ENCODE assay signal across 8 cellular contexts in genomic region chr1:77281491-77282186, GRCh38. TPM values are rescaled to one million over a fixed set of nuclear protein-coding genes. Genes with fewer than 3 reads are reported as not detected.
DNase-seq lines count a peak whose midpoint lies in the region; ATAC-seq and TF ChIP-seq lines count a peak whose summit lies in the region.

TSS of gene AK5 (plus strand) at chr1:77282019. CDS start at chr1:77282314, 295 bp downstream.

- no peak for TF ChIP-seq CTCF in SU-DHL-6 (IDR thresholded peaks at IDR 0.05; ENCODE audit: insufficient read depth, low read length, poor library complexity, severe bottlenecking)
- TF ChIP-seq CTCF in ascending aorta (IDR thresholded peaks at IDR 0.05), result no peak

- peak; percentile 67 for ATAC-seq in GM18505 (IDR thresholded peaks at IDR 0.05; ENCODE audit: unreplicated experiment)
- peak; percentile 63 for ATAC-seq in HG03139 (IDR thresholded peaks at IDR 0.05; ENCODE audit: unreplicated experiment)

- no peaks in the 10 kb centered on the region for H3K79me2 ChIP-seq in SU-DHL-6 (ENCODE audit: insufficient read depth, low read length)

- H3K27me3 ChIP-seq in SU-DHL-6 (ENCODE audit: low read length), result no peaks in the 10 kb centered on the region
- H3K27me3 ChIP-seq in ascending aorta, result no peaks in the 10 kb centered on the region
- H3K27me3 ChIP-seq in rectal smooth muscle tissue (ENCODE audit: control insufficient read depth, insufficient read depth, low read length), result peaks cover 10% of the 10 kb centered on the region

- H3K4me1 ChIP-seq in ascending aorta (peaks cover 0 to 5% of the 10 kb centered on the region in 2 donors), rectal smooth muscle tissue (ENCODE audit: control insufficient read depth, insufficient read depth, low read length) (peaks cover 3% of the 10 kb centered on the region)

- peak within 1 kb of the TSS; percentile 47 for H3K4me3 ChIP-seq in SU-DHL-6 (ENCODE audit: insufficient read depth, low read length, poor library complexity, severe bottlenecking)
- H3K4me3 ChIP-seq in ascending aorta, result peak within 1 kb of the TSS; percentile 71 to 79
- peak within 1 kb of the TSS; percentile 57 for H3K4me3 ChIP-seq in rectal smooth muscle tissue (ENCODE audit: low read length)

- peak within 1 kb of the TSS; percentile 52 for H3K4me2 ChIP-seq in SU-DHL-6 (ENCODE audit: low read depth, low read length, poor library complexity, severe bottlenecking)

- TF ChIP-seq POLR2A in GM18505 (IDR thresholded peaks at IDR 0.05; ENCODE audit: borderline replicate concordance, extremely low read depth, insufficient read depth, insufficient read length), result no peak

- H3K27ac ChIP-seq in SU-DHL-6 (ENCODE audit: low read depth, low read length) (no peak within 1 kb of the TSS), ascending aorta (no peak within 1 kb of the TSS), rectal smooth muscle tissue (ENCODE audit: low read depth, low read length) (no peak within 1 kb of the TSS)

- H3K9ac ChIP-seq in SU-DHL-6 (ENCODE audit: low read length), result peak within 1 kb of the TSS; percentile 36; the same call in 1 of the 2 replicates
- no peak within 1 kb of the TSS for H3K9ac ChIP-seq in rectal smooth muscle tissue (ENCODE audit: low read length)

- no peaks in the 10 kb centered on the region for H3K9me2 ChIP-seq in SU-DHL-6 (replicated peaks; ENCODE audit: insufficient read depth, low read length)

- DNase-seq in ascending aorta (ENCODE audit: low spot score in 2 of 2) (peak in 1 of 2 donors; percentile 61), hepatic stellate cell (ENCODE audit: low spot score) (peak; percentile 69), NAMALWA (ENCODE audit: low spot score) (no peak), COLO829 (ENCODE audit: low spot score) (no peak)

- H4K20me1 ChIP-seq in SU-DHL-6 (ENCODE audit: low read depth, low read length), result no peaks in the 10 kb centered on the region

- H2AFZ ChIP-seq in SU-DHL-6 (ENCODE audit: low read depth, low read length, severe bottlenecking), result peak within 1 kb of the TSS; percentile 22

- H3K9me3 ChIP-seq in SU-DHL-6 (ENCODE audit: insufficient read depth, low read length) (no peaks in the 10 kb centered on the region), ascending aorta (no peaks in the 10 kb centered on the region)

- H3F3A ChIP-seq in SU-DHL-6 (ENCODE audit: insufficient read depth), result 0 out of 2 replicates have a peak, but pooled peaks cover 3% of the 10 kb centered on the region

- intact Hi-C loops in ascending aorta (cut with DNase I), result no loop called here

- H3K36me3 ChIP-seq in SU-DHL-6 (ENCODE audit: low read length) (no peaks in the 10 kb centered on the region), ascending aorta (no peaks in the 10 kb centered on the region), rectal smooth muscle tissue (ENCODE audit: control insufficient read depth, insufficient read depth, low read length) (no peaks in the 10 kb centered on the region)

RNA-seq across cellular contexts. Expression of gene AK5, which starts in this region (rescaled TPM):
- total RNA-seq in ascending aorta, result not detected
